In the genomic region with DNA sequence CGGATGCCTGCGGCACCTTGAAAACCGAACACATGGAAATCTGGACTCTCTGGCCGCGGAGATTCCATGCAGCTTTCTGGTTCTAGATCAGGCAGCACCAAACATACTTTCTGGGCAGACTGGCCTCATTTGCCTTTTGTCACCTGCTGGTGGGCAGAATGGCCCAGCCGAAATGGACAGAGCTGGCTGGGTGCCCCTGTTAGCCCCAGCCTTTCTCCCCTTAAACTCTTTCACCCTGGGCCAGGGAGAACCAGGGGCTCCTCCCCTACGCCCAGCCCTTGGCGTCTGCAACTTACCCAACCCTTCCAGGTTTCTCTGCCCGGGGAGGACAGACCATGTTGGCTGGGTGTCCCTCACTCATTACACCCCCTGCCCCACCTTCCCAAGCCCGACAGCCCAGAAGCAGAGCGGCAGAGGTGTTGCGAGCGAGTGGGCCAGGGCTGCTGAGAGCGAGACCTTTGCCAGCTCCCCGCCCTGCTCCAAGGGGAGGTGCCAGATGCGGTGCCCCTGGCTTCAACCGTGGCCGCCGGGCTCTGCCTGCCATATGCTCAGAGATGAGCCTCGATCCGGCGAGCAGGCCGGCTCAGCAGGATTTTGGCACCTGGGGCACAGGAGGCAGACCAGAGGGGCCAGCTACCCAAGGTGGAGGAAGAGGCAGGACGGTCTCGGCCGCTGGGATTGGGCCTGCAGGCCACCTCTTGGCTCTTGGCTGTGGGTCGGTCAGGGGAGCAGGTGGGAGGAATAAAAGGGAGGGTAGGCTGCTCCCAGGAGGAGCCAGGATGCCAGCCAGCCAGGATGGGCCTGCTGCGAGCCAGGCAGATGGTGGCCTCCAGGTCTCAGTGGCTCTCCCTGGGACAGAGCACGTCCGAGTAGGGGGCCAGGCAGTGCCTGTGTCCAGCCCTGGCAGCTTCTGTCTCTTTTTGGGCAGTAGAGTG, we compare ENCODE assay signal across 20 cellular contexts.
DNase-seq lines count a peak whose midpoint lies in the region; ATAC-seq and TF ChIP-seq lines count a peak whose summit lies in the region.
"Had no signal": no experiment of that assay in that cellular context is flagged by ENCODE, and none has a peak within 500 bp of the region (broad histone marks: within the 10 kb centered on the region; RNA-seq: fewer than 3 reads in every experiment).

No MANE protein-coding gene starts in this region.

- no peak overlapping the region for H2AK5ac ChIP-seq in IMR-90 (ENCODE audit: low read depth, low read length)
- peak overlapping the region; percentile 85 for H2AK5ac ChIP-seq in neuronal stem cell (ENCODE audit: low read depth, low read length)

- dilution Hi-C loops in IMR-90 (cut with HindIII; ENCODE audit: low sequenced_read_pairs, unreplicated experiment): no loop called here

- peak overlapping the region; percentile 43 for H2BK12ac ChIP-seq in neuronal stem cell (ENCODE audit: low read length)

- POLR2A ChIA-PET in IMR-90 (lab: Charles Lee; ENCODE audit: unreplicated experiment): no interaction called here

- H4K91ac ChIP-seq in IMR-90 (ENCODE audit: insufficient read depth, low read depth, low read length) (no peak overlapping the region), neuronal stem cell (ENCODE audit: low read depth, low read length, poor library complexity) (no peak overlapping the region)

- no peak overlapping the region for H3K18ac ChIP-seq in IMR-90 (ENCODE audit: low read depth, low read length)
- peak overlapping the region; percentile 83 for H3K18ac ChIP-seq in neuronal stem cell (ENCODE audit: low read length)

- H3K4me1 ChIP-seq in IMR-90 (ENCODE audit: control insufficient read depth, insufficient read depth, low read length) (peaks cover 4% of the 10 kb centered on the region; the same call in 1 of the 2 replicates), endodermal cell (ENCODE audit: control insufficient read depth, insufficient read depth, low read length) (no peaks in the 10 kb centered on the region), neuronal stem cell (ENCODE audit: control insufficient read depth in 2 of 2, insufficient read depth in 1 of 2, low read depth in 1 of 2, low read length in 2 of 2) (peaks cover 0 to 1% of the 10 kb centered on the region in 2 donors)

- H3K9me3 Mint-ChIP-seq in endodermal cell (peaks cover 23% of the 10 kb centered on the region), nephron progenitor cell (peaks cover 32% of the 10 kb centered on the region)

- CTCF ChIA-PET in IMR-90 (lab: Yijun Ruan, JAX): no interaction called here

- no peak overlapping the region for H3K4me3 ChIP-seq in H7 (ENCODE audit: insufficient read depth, low read depth, low read length)
- no peak overlapping the region for H3K4me3 ChIP-seq in IMR-90 (ENCODE audit: insufficient read depth, low read depth, low read length)
- no peak overlapping the region for H3K4me3 ChIP-seq in endodermal cell (ENCODE audit: low read length)
- no peak overlapping the region for H3K4me3 ChIP-seq in neuronal stem cell (ENCODE audit: low read length in 2 of 2)
- H3K4me3 ChIP-seq: BLaER1, GM23248 had no signal

- no peak overlapping the region for H3K9ac ChIP-seq in IMR-90 (ENCODE audit: low read depth, low read length)
- H3K9ac ChIP-seq in endodermal cell (ENCODE audit: extremely low read depth, low read length, poor library complexity, severe bottlenecking): no peak overlapping the region
- H3K9ac ChIP-seq in neuronal stem cell (ENCODE audit: low read depth, low read length, poor library complexity): peak overlapping the region; percentile 12
- H3K9ac ChIP-seq: BLaER1, GM23248, KMS-11 had no signal

- no peak overlapping the region for H2BK20ac ChIP-seq in IMR-90 (ENCODE audit: low read depth, low read length)

- no peak overlapping the region for H2BK15ac ChIP-seq in IMR-90 (ENCODE audit: low read depth, low read length)
- peak overlapping the region; percentile 66 for H2BK15ac ChIP-seq in neuronal stem cell (ENCODE audit: low read length)

- H3K27ac ChIP-seq in IMR-90 (ENCODE audit: insufficient read depth, low read length) (no peak overlapping the region), endodermal cell (ENCODE audit: low read depth, low read length) (no peak overlapping the region), neuronal stem cell (replicated peaks; ENCODE audit: low read length) (no peak overlapping the region)
- H3K27ac ChIP-seq: BLaER1, GM23248, KMS-11, RWPE1 had no signal

- peaks cover 4% of the 10 kb centered on the region; the same call in 1 of the 2 replicates for H3K9me3 ChIP-seq in IMR-90 (ENCODE audit: control insufficient read depth, insufficient read depth, low read length)
- peaks cover 27% of the 10 kb centered on the region for H3K9me3 ChIP-seq in endodermal cell (ENCODE audit: control insufficient read depth, low read length)
- H3K9me3 ChIP-seq in neuronal stem cell (replicated peaks in 1 of 2; ENCODE audit: control insufficient read depth in 2 of 2, insufficient read depth in 1 of 2, low read depth in 1 of 2, low read length in 2 of 2): peaks cover 6 to 14% of the 10 kb centered on the region in 2 donors

- H2BK5ac ChIP-seq in IMR-90 (ENCODE audit: low read depth, low read length, poor library complexity, severe bottlenecking): no peak overlapping the region
- H2BK5ac ChIP-seq in neuronal stem cell (ENCODE audit: low read length): no peak overlapping the region

- H3K9me1 ChIP-seq in IMR-90 (ENCODE audit: insufficient read depth, low read length): no peaks in the 10 kb centered on the region

- no peak overlapping the region for H4K5ac ChIP-seq in IMR-90 (ENCODE audit: low read depth, low read length)

- H2AFZ ChIP-seq in IMR-90 (replicated peaks; ENCODE audit: low read length, poor library complexity) (no peak overlapping the region), neuronal stem cell (ENCODE audit: low read length) (no peak overlapping the region)
- H2AFZ ChIP-seq: GM23248 had no signal

- no peaks in the 10 kb centered on the region for H3K36me3 ChIP-seq in H7 (replicated peaks; ENCODE audit: control insufficient read depth, insufficient read depth, low read length)
- H3K36me3 ChIP-seq in IMR-90 (ENCODE audit: control insufficient read depth, insufficient read depth, low read length): no peaks in the 10 kb centered on the region
- peaks cover 41% of the 10 kb centered on the region for H3K36me3 ChIP-seq in endodermal cell (ENCODE audit: control insufficient read depth, insufficient read depth, low read length)
- H3K36me3 ChIP-seq in neuronal stem cell (replicated peaks in 1 of 2; ENCODE audit: control insufficient read depth in 2 of 2, insufficient read depth in 2 of 2, low read length in 2 of 2): no peaks in the 10 kb centered on the region
- H3K36me3 ChIP-seq: BLaER1 had no signal

- no peaks in the 10 kb centered on the region for H3K27me3 ChIP-seq in H7 (ENCODE audit: control insufficient read depth, insufficient read depth, low read length)
- peaks cover 3% of the 10 kb centered on the region; the same call in 1 of the 2 replicates for H3K27me3 ChIP-seq in IMR-90 (ENCODE audit: control insufficient read depth, insufficient read depth, low read length)
- H3K27me3 ChIP-seq in endodermal cell (ENCODE audit: control insufficient read depth, insufficient read depth, low read length, poor library complexity, severe bottlenecking): no peaks in the 10 kb centered on the region
- peaks cover 0 to 52% (median 0%) of the 10 kb centered on the region in 3 experiments for H3K27me3 ChIP-seq in neuronal stem cell (ENCODE audit: control insufficient read depth in 3 of 3, insufficient read depth in 3 of 3, low read depth in 1 of 3, low read length in 3 of 3)
- H3K27me3 ChIP-seq: BLaER1 had no signal

- 81% methylated on average over 13 of the region's 30 CpGs; no CpG with 5 or more reads in 1 of the 2 experiments for WGBS in IMR-90 (ENCODE audit: extremely low coverage in 2 of 2, insufficient read length in 1 of 2), 2 experiments
- 85 to 94% methylated on average over 17 to 30 of the region's 30 CpGs for WGBS in endodermal cell (ENCODE audit: insufficient coverage in 1 of 2, insufficient read length in 1 of 2), 2 experiments
- no CpG with 5 or more reads among the region's 30 CpGs for WGBS in neuronal stem cell (ENCODE audit: extremely low coverage in 2 of 2, insufficient read length in 2 of 2, insufficient replicate concordance in 1 of 2), 2 donors

- H3K4me2 ChIP-seq in IMR-90 (ENCODE audit: low read depth, low read length): no peak overlapping the region
- H3K4me2 ChIP-seq in neuronal stem cell (ENCODE audit: insufficient read depth, low read length, poor library complexity, severe bottlenecking): no peak overlapping the region
- H3K4me2 ChIP-seq: KMS-11 had no signal

- H3K27ac Mint-ChIP-seq in endodermal cell: no peak overlapping the region
- H3K27ac Mint-ChIP-seq in nephron progenitor cell: no peak overlapping the region
- H3K27ac Mint-ChIP-seq: CD4-positive, alpha-beta T cell had no signal

- H3K36me3 Mint-ChIP-seq in endodermal cell (ENCODE audit: low read depth) (peaks cover 38% of the 10 kb centered on the region), nephron progenitor cell (ENCODE audit: low read depth) (peaks cover 57% of the 10 kb centered on the region)

- BruUV-seq in IMR-90 (replicated peaks; lab: Mats Ljungman, UMichigan): no TSS peak

- peak overlapping the region; percentile 12 for H2AK9ac ChIP-seq in IMR-90 (replicated peaks; ENCODE audit: low read depth, low read length, poor library complexity)

- H3K4me3 Mint-ChIP-seq in endodermal cell: no peak overlapping the region
- no peak overlapping the region for H3K4me3 Mint-ChIP-seq in nephron progenitor cell
- H3K4me3 Mint-ChIP-seq: CD4-positive, alpha-beta T cell had no signal

- H4K20me1 ChIP-seq in IMR-90 (ENCODE audit: insufficient read depth, low read length): no peaks in the 10 kb centered on the region
- H4K20me1 ChIP-seq: BLaER1 had no signal

- ATAC-seq in IMR-90 (ENCODE audit: low read depth): no peak

- no peak overlapping the region for H3K14ac ChIP-seq in IMR-90 (replicated peaks; ENCODE audit: low read depth, low read length)
- no peak overlapping the region for H3K14ac ChIP-seq in neuronal stem cell (ENCODE audit: low read length)

- no peak overlapping the region for H3K56ac ChIP-seq in IMR-90 (ENCODE audit: extremely low read depth, insufficient read depth, low read length)

- no peak for TF ChIP-seq RAD21 in IMR-90 (IDR thresholded peaks at IDR 0.05; ENCODE audit: low read length)

- TF ChIP-seq POLR2A in IMR-90 (IDR thresholded peaks at IDR 0.05; ENCODE audit: low read depth, low read length): no peak

- no peak for TF ChIP-seq CTCF in IMR-90 (conservative IDR thresholded peaks at IDR 0.05; ENCODE audit: low read depth, low read length)
- no peak for TF ChIP-seq CTCF in endodermal cell (conservative IDR thresholded peaks at IDR 0.05)
- no peak for TF ChIP-seq CTCF in nephron progenitor cell (IDR thresholded peaks at IDR 0.05)

- intact Hi-C loops in IMR-90 (cut with micrococcal nuclease): loop anchor here (10.0 kb wide), 1 partner anchor 62 kb away; no protein-coding TSS in a partner anchor

- H4K8ac ChIP-seq in IMR-90 (ENCODE audit: low read depth in 2 of 2, low read length in 2 of 2) (no peak overlapping the region), neuronal stem cell (ENCODE audit: low read depth, low read length) (no peak overlapping the region)

- H2BK120ac ChIP-seq in IMR-90 (ENCODE audit: low read depth, low read length): no peak overlapping the region
- peak overlapping the region; percentile 84 for H2BK120ac ChIP-seq in neuronal stem cell (ENCODE audit: low read depth, low read length)

- in situ Hi-C loops in IMR-90 (cut with MboI; ENCODE audit: low sequenced_read_pairs): no loop called here

- DNase-seq in H7: peak; percentile 49
- DNase-seq in IMR-90: no peak
- peak; percentile 49 for DNase-seq in endodermal cell
- DNase-seq in neuronal stem cell (ENCODE audit: low spot score): no peak
- DNase-seq in activated gamma-delta T cell (lab: John Stamatoyannopoulos, UW): no peak
- no peak for DNase-seq in NCI-H345 (lab: John Stamatoyannopoulos, UW)
- no peak for DNase-seq in stimulated activated CD4-positive, alpha-beta T cell treated with anti-CD3 and anti-CD28 coated beads, Interleukin-1b, Interleukin-23, amount 100 ng/mL, for 48 hours
- no peak for DNase-seq in nephron progenitor cell
- DNase-seq: CD4-positive, alpha-beta T cell; COR-L47; DND-41; GM23248; HCEC 1CT; NCI-H1417; NCI-H187 treated with DMSO at 0.1 percent for 48 hours; NCI-H2107; NCI-H510A had no signal

- no peak overlapping the region for H3K23ac ChIP-seq in IMR-90 (ENCODE audit: low read depth, low read length)
- H3K23ac ChIP-seq in neuronal stem cell (ENCODE audit: low read depth, low read length, poor library complexity): peak overlapping the region; percentile 14

- no peaks in the 10 kb centered on the region for H3K79me1 ChIP-seq in IMR-90 (ENCODE audit: low read depth in 1 of 2, low read length in 2 of 2)
- H3K79me1 ChIP-seq in neuronal stem cell (ENCODE audit: low read depth, low read length): no peaks in the 10 kb centered on the region

- peaks cover 6% of the 10 kb centered on the region for H3K4me1 Mint-ChIP-seq in endodermal cell
- H3K4me1 Mint-ChIP-seq in nephron progenitor cell: peaks cover 8% of the 10 kb centered on the region

- H3K4ac ChIP-seq in IMR-90 (ENCODE audit: low read depth, low read length): no peak overlapping the region
- no peak overlapping the region for H3K4ac ChIP-seq in neuronal stem cell (ENCODE audit: low read length)

- peaks cover 2% of the 10 kb centered on the region for H3K27me3 Mint-ChIP-seq in endodermal cell (ENCODE audit: insufficient read depth)
- H3K27me3 Mint-ChIP-seq in nephron progenitor cell (ENCODE audit: low read depth, poor library complexity): peaks cover 6% of the 10 kb centered on the region
- H3K27me3 Mint-ChIP-seq: CD4-positive, alpha-beta T cell had no signal

Comparison
In these comparisons a context has a peak if more than half of its experiments do, and no peak if none do; other contexts are left out.
1. DNase-seq: peak in H7 (single experiment) and endodermal cell (single experiment); none in IMR-90 (single experiment), neuronal stem cell (single experiment), activated gamma-delta T cell (single experiment), NCI-H345 (single experiment), stimulated activated CD4-positive, alpha-beta T cell treated with anti-CD3 and anti-CD28 coated beads, Interleukin-1b, Interleukin-23, amount 100 ng/mL, for 48 hours (single experiment) and nephron progenitor cell (single experiment).